Comparison of ENCODE assay signal across 1 cellular context in genomic region chr2:101442042-101442666, GRCh38.
TF ChIP-seq lines count a peak whose summit lies in the region.

No MANE protein-coding gene starts in this region.

TF ChIP-seq in HepG2, 621 proteins besides CTCF, POLR2A, EP300 and RAD21 (continued from another document):
- TF ChIP-seq MNT (IDR thresholded peaks at IDR 0.05) (peak; percentile 56), USF2 (IDR thresholded peaks at IDR 0.05; ENCODE audit: low read depth, low read length) (peak; percentile 47; the same call in 1 of the 2 replicates), USF2 (CRISPR knock-in tag; IDR thresholded peaks at IDR 0.05; ENCODE audit: borderline replicate concordance) (no peak)
